6 cellular contexts compared by ENCODE assay signal in genomic region chr19:29653398-29653797, GRCh38.
"Had no signal": no experiment of that assay in that cellular context is flagged by ENCODE, and none has a peak within 500 bp of the region (broad histone marks: within the 10 kb centered on the region; RNA-seq: fewer than 3 reads in every experiment).

No MANE protein-coding gene starts in this region.

- H3K4me1 ChIP-seq: HAP-1 had no signal

- H3K4me3 ChIP-seq: GM23248, HAP-1 had no signal

- H3K9me3 ChIP-seq: HAP-1 had no signal

- H3K36me3 ChIP-seq: HAP-1 had no signal

- H3K27ac ChIP-seq: GM23248, HL-60 had no signal

- DNase-seq: GM23248, GOT3, H7, HFFc6 had no signal
